ENCODE assay signal across 22 cellular contexts in the genomic region with DNA sequence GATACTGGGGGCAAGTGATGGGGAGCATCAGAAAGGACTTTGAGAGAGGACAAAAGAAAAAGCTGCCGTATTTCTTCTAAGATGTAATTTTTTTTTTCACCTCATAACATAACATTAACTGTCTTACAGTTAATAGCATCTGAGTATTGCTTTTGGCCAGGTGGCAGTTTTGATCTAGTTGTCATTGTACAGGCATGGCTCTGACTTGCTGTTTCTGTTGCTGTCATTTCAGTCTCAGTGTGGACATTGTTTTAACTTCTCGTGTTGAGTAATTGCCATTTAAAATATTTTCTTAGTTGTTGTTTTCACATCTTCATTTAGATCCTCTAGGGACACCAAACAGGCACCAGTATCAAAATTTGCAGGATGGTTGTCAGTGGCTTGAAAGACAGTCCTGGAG. TPM values are rescaled to one million over a fixed set of nuclear protein-coding genes. Genes with fewer than 3 reads are reported as not detected.
DNase-seq lines count a peak whose midpoint lies in the region; ATAC-seq lines count a peak whose summit lies in the region.
"Had no signal": no experiment of that assay in that cellular context is flagged by ENCODE, and none has a peak within 500 bp of the region (broad histone marks: within the 10 kb centered on the region; RNA-seq: fewer than 3 reads in every experiment).

No MANE protein-coding gene starts in this region.

- ATAC-seq in GM18511 (IDR thresholded peaks at IDR 0.05; ENCODE audit: unreplicated experiment) (peak; percentile 58), GM21390 (IDR thresholded peaks at IDR 0.05; ENCODE audit: unreplicated experiment) (peak; percentile 71), HG02884 (IDR thresholded peaks at IDR 0.05; ENCODE audit: unreplicated experiment) (peak; percentile 63), HG03442 (IDR thresholded peaks at IDR 0.05; ENCODE audit: unreplicated experiment) (peak; percentile 59), left colon (no peak)
- ATAC-seq: activated naive CD4-positive, alpha-beta T cell treated with anti-CD3 and anti-CD28 coated beads, Interleukin-2, amount 50 U/mL, for 72 hours; effector memory CD8-positive, alpha-beta T cell; lower lobe of right lung; naive thymus-derived CD4-positive, alpha-beta T cell; Panc1 had no signal

- DNase-seq in activated effector memory CD4-positive, alpha-beta T cell treated with anti-CD3 and anti-CD28 coated beads, Interleukin-2, amount 50 U/mL, for 16 hours = no peak
- no peak for DNase-seq in stimulated activated CD4-positive, alpha-beta T cell treated with anti-CD3 and anti-CD28 coated beads, Interleukin-4, amount 100 ng/mL, for 24 hours
- DNase-seq in NCI-H2171 (lab: John Stamatoyannopoulos, UW) (no peak), left colon (no peak)
- DNase-seq: activated B cell treated with CpG ODN at 0.5 μM for 24 hours; activated CD8-positive, alpha-beta memory T cell treated with anti-CD3 and anti-CD28 coated beads, Interleukin-2, amount 50 U/mL, for 48 hours; Caco-2; effector memory CD8-positive, alpha-beta T cell; lower lobe of right lung; naive thymus-derived CD4-positive, alpha-beta T cell; NCI-H2029; NCI-H526 treated with DMSO at 0.1 percent for 48 hours had no signal

- intact Hi-C loops in left colon (cut with DNase I, micrococcal nuclease) = no loop called here

RNA-seq across cellular contexts. Expression of a gene that starts 12.4 kb away (rescaled TPM):
- total RNA-seq in left colon = 10 to 100 TPM; 45.6 to 46.8 TPM

RNA-seq across cellular contexts. Expression of a gene that starts 47.9 kb away (rescaled TPM):
- total RNA-seq in left colon = 10 to 100 TPM; 17.7 to 23.5 TPM
- total RNA-seq: activated B cell treated with CpG ODN at 0.5 μM for 24 hours; activated naive CD4-positive, alpha-beta T cell treated with anti-CD3 and anti-CD28 coated beads, Interleukin-2, amount 50 U/mL, for 72 hours; breast epithelium; fibroblast of villous mesenchyme; lower lobe of right lung; MCF 10A; naive thymus-derived CD4-positive, alpha-beta T cell; posterior vena cava had no signal
